Comparison of ENCODE assay signal across 10 cellular contexts in the genomic region with DNA sequence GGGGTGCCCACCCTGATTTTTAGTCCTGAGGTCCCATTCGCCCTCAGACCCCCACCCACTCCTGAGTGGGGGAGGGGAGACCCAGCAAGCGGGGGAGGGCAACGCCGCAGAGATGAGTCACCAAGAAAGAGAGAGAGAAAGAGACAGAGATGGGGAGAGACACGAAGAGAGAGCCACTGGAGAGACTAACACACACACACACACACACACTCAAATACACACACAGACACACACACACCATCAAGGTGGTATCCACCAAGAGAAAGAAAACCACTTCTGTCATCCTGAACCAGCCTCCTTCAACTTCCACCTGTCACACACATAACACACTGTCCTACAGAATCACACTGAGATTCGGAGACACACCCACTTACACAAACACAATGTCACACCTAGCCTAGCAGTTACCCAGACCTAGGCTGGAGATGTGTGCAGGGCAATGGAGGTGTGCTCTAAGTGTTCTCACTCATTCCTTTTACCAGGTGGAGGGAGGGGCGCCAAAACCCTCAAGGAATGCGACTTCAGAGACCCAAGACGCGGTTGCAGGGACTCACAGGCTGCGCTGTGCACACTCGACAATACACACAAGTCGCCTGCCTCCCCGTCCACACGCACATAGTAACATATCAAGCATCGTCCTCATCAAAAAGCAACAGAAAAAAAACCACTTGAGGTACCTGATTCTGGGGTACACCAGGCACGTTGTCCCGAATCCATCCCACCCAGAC. TPM values are rescaled to one million over a fixed set of nuclear protein-coding genes. Genes with fewer than 3 reads are reported as not detected.
DNase-seq lines count a peak whose midpoint lies in the region; TF ChIP-seq lines count a peak whose summit lies in the region.
"Had no signal": no experiment of that assay in that cellular context is flagged by ENCODE, and none has a peak within 500 bp of the region (broad histone marks: within the 10 kb centered on the region; RNA-seq: fewer than 3 reads in every experiment).

No MANE protein-coding gene starts in this region.

- H3K18ac ChIP-seq in trophoblast cell (ENCODE audit: low read length): no peak overlapping the region

- H3K27me3 ChIP-seq in MM.1S (replicated peaks; ENCODE audit: insufficient read depth, low read length) (peaks cover 89% of the 10 kb centered on the region), mammary epithelial cell (ENCODE audit: insufficient read depth, low read length) (peaks cover 36% of the 10 kb centered on the region), trophoblast cell (ENCODE audit: insufficient read depth, low read length) (peaks cover 53% of the 10 kb centered on the region), Caco-2 (replicated peaks; ENCODE audit: control insufficient read depth, insufficient read depth, low read length) (peaks cover 10% of the 10 kb centered on the region)

- no peaks in the 10 kb centered on the region for H3K79me2 ChIP-seq in MM.1S (ENCODE audit: low read length)
- H3K79me2 ChIP-seq in mammary epithelial cell (ENCODE audit: insufficient read depth, low read length): no peaks in the 10 kb centered on the region
- H3K79me2 ChIP-seq in trophoblast cell (ENCODE audit: control insufficient read depth, insufficient read depth, low read length, poor library complexity): no peaks in the 10 kb centered on the region

- H3K9me3 ChIP-seq in MM.1S (replicated peaks; ENCODE audit: insufficient read depth, low read length) (no peaks in the 10 kb centered on the region), mammary epithelial cell (replicated peaks; ENCODE audit: insufficient read depth, low read length) (no peaks in the 10 kb centered on the region), trophoblast cell (ENCODE audit: insufficient read depth, low read depth, low read length) (peaks cover 9% of the 10 kb centered on the region), Caco-2 (no peaks in the 10 kb centered on the region)
- H3K9me3 ChIP-seq: transverse colon had no signal

- H3K36me3 Mint-ChIP-seq in T-helper 2 cell treated with Interferon-gamma antibody and Interleukin-4, amounts not matched to agents 5 μg/mL and 100 μg/mL, for 36 hours (ENCODE audit: low read depth): peaks cover 2% of the 10 kb centered on the region
- peaks cover 12% of the 10 kb centered on the region for H3K36me3 Mint-ChIP-seq in Caco-2 (ENCODE audit: insufficient read depth, unreplicated experiment)

- H3K4me2 ChIP-seq in MM.1S (ENCODE audit: low read depth, low read length) (peak overlapping the region; percentile 51; the same call in 1 of the 2 replicates), mammary epithelial cell (ENCODE audit: insufficient read depth, low read depth, low read length) (peak overlapping the region; percentile 57), trophoblast cell (ENCODE audit: low read length) (peak overlapping the region; percentile 15)

- peaks cover 86% of the 10 kb centered on the region for H3K27me3 Mint-ChIP-seq in T-helper 2 cell treated with Interferon-gamma antibody and Interleukin-4, amounts not matched to agents 5 μg/mL and 100 μg/mL, for 36 hours (ENCODE audit: low read depth)
- peaks cover 56% of the 10 kb centered on the region for H3K27me3 Mint-ChIP-seq in Caco-2 (ENCODE audit: insufficient read depth, unreplicated experiment)

- H3K27ac ChIP-seq in MM.1S (ENCODE audit: low read length) (no peak overlapping the region), mammary epithelial cell (ENCODE audit: insufficient read depth, low read depth, low read length) (no peak overlapping the region), trophoblast cell (ENCODE audit: low read depth, low read length) (no peak overlapping the region)
- H3K27ac ChIP-seq: transverse colon had no signal

- no peak overlapping the region for H3K4ac ChIP-seq in trophoblast cell (ENCODE audit: low read depth, low read length)

- H4K20me1 ChIP-seq in MM.1S (ENCODE audit: insufficient read depth, low read length) (no peaks in the 10 kb centered on the region), mammary epithelial cell (ENCODE audit: insufficient read depth, low read length) (no peaks in the 10 kb centered on the region)

- 3% methylated on average over 11 of the region's 18 CpGs for whole genome bisulfite sequencing in mammary epithelial cell (ENCODE audit: low coverage, missing lambda C conversion rate)
- WGBS in trophoblast cell (ENCODE audit: extremely low coverage, insufficient coverage, insufficient read length): no CpG with 5 or more reads among the region's 18 CpGs

- BruUV-seq in mammary epithelial cell (replicated peaks; lab: Mats Ljungman, UMichigan): no TSS peak
- BruUV-seq in Caco-2 (replicated peaks; lab: Mats Ljungman, UMichigan): no TSS peak

- H3K9ac ChIP-seq in MM.1S (ENCODE audit: low read length) (no peak overlapping the region), mammary epithelial cell (ENCODE audit: insufficient read depth, low read length) (no peak overlapping the region), trophoblast cell (ENCODE audit: low read length) (no peak overlapping the region)

- H2AK5ac ChIP-seq in trophoblast cell (ENCODE audit: low read length): no peak overlapping the region

- CTCF ChIA-PET in mammary epithelial cell (lab: Charles Lee; ENCODE audit: low non-redundant PET) (no interaction called here), Caco-2 (lab: Charles Lee) (interaction anchor here (2.0 kb wide), 1 partner anchor 25 kb away, joined by 8 read pairs; no protein-coding TSS in a partner anchor)

- H3K4me1 ChIP-seq in MM.1S (ENCODE audit: low read length): peaks cover 7% of the 10 kb centered on the region; the same call in 1 of the 2 replicates
- peaks cover 45% of the 10 kb centered on the region for H3K4me1 ChIP-seq in mammary epithelial cell (ENCODE audit: insufficient read depth, low read length)
- H3K4me1 ChIP-seq in trophoblast cell (ENCODE audit: control insufficient read depth in 1 of 2, insufficient read depth in 2 of 2, low read length in 2 of 2): peaks cover 35 to 45% of the 10 kb centered on the region in 2 experiments
- H3K4me1 ChIP-seq in Caco-2: peaks cover 36% of the 10 kb centered on the region

- H4K91ac ChIP-seq in trophoblast cell (ENCODE audit: low read depth, low read length): no peak overlapping the region

- no peak for DNase-seq in T-helper 2 cell treated with Interferon-gamma antibody and Interleukin-4, amounts not matched to agents 5 μg/mL and 100 μg/mL, for 36 hours (ENCODE audit: low spot score)
- DNase-seq in T-helper 2 cell: no peak
- DNase-seq in MM.1S: no peak
- no peak for DNase-seq in mammary epithelial cell
- no peak for DNase-seq in trophoblast cell
- DNase-seq in NCI-H2171 treated with DMSO at 0.1 percent for 48 hours (lab: John Stamatoyannopoulos, UW): no peak
- no peak for DNase-seq in Caco-2
- no peak for DNase-seq in DMS79 (lab: John Stamatoyannopoulos, UW)
- DNase-seq: NCI-H446 treated with DMSO at 0.1 percent for 48 hours had no signal

- intact Hi-C loops in mammary epithelial cell (cut with micrococcal nuclease): loop anchor here (1.0 kb wide), 1 partner anchor 25 kb away; no protein-coding TSS in a partner anchor
- intact Hi-C loops in Caco-2 (cut with micrococcal nuclease; ENCODE audit: unreplicated experiment): loop anchor here (1.0 kb wide), 1 partner anchor 23 kb away; no protein-coding TSS in a partner anchor

- H3K4me3 Mint-ChIP-seq in T-helper 2 cell treated with Interferon-gamma antibody and Interleukin-4, amounts not matched to agents 5 μg/mL and 100 μg/mL, for 36 hours: peak overlapping the region; percentile 48
- no peak overlapping the region for H3K4me3 Mint-ChIP-seq in Caco-2 (ENCODE audit: unreplicated experiment)

- TF ChIP-seq CTCF in MM.1S (IDR thresholded peaks at IDR 0.05; ENCODE audit: low read length) (no peak), mammary epithelial cell (conservative IDR thresholded peaks at IDR 0.05 in 1 of 2, IDR thresholded peaks at IDR 0.05 in 1 of 2; ENCODE audit: extremely low read depth in 1 of 2, insufficient read depth in 1 of 2, low read depth in 1 of 2, low read length in 2 of 2) (no peak), Caco-2 (IDR thresholded peaks at IDR 0.05; ENCODE audit: insufficient read depth in 1 of 2, low read depth in 1 of 2, low read length in 1 of 2, severe bottlenecking in 1 of 2, unreplicated experiment in 1 of 2) (no peak)

- dilution Hi-C loops in mammary epithelial cell (cut with HindIII; ENCODE audit: low sequenced_read_pairs): no loop called here

- no peak overlapping the region for H3K23ac ChIP-seq in trophoblast cell (ENCODE audit: low read length)

- no peaks in the 10 kb centered on the region for H3K9me2 ChIP-seq in MM.1S (replicated peaks; ENCODE audit: insufficient read depth, low read length)

- no peak overlapping the region for H2BK12ac ChIP-seq in trophoblast cell (ENCODE audit: low read length)

- no peak overlapping the region for H2BK120ac ChIP-seq in trophoblast cell (ENCODE audit: insufficient read depth, low read length, poor library complexity)

- POLR2A ChIA-PET in Caco-2 (lab: Charles Lee): no interaction called here

- no peaks in the 10 kb centered on the region for H3K79me1 ChIP-seq in trophoblast cell (ENCODE audit: low read length)

- H2BK5ac ChIP-seq in trophoblast cell (ENCODE audit: low read depth, low read length, poor library complexity): no peak overlapping the region

- no peak overlapping the region for H4K8ac ChIP-seq in trophoblast cell (ENCODE audit: low read depth, low read length)

- no peak overlapping the region; the same call in 1 of the 2 replicates for H3K4me3 ChIP-seq in MM.1S (ENCODE audit: low read length)
- no peak overlapping the region for H3K4me3 ChIP-seq in mammary epithelial cell (replicated peaks in 1 of 3; ENCODE audit: insufficient read depth in 1 of 3, low read depth in 2 of 3, low read length in 3 of 3)
- no peak overlapping the region for H3K4me3 ChIP-seq in trophoblast cell (ENCODE audit: low read depth, low read length)
- H3K4me3 ChIP-seq in Caco-2 (ENCODE audit: low read depth, low read length): no peak overlapping the region
- H3K4me3 ChIP-seq: transverse colon had no signal

- no peak overlapping the region for H3K27ac Mint-ChIP-seq in T-helper 2 cell treated with Interferon-gamma antibody and Interleukin-4, amounts not matched to agents 5 μg/mL and 100 μg/mL, for 36 hours
- no peak overlapping the region for H3K27ac Mint-ChIP-seq in Caco-2 (ENCODE audit: unreplicated experiment)

- no peak overlapping the region for H2AFZ ChIP-seq in MM.1S (ENCODE audit: low read length)
- H2AFZ ChIP-seq in mammary epithelial cell (ENCODE audit: low read depth, low read length): no peak overlapping the region
- H2AFZ ChIP-seq in trophoblast cell (ENCODE audit: insufficient read depth, low read length, poor library complexity): no peak overlapping the region

- H3K36me3 ChIP-seq in MM.1S (replicated peaks; ENCODE audit: insufficient read depth, low read length): no peaks in the 10 kb centered on the region
- no peaks in the 10 kb centered on the region for H3K36me3 ChIP-seq in mammary epithelial cell (ENCODE audit: insufficient read depth, low read length)
- H3K36me3 ChIP-seq in trophoblast cell (ENCODE audit: control insufficient read depth in 1 of 2, insufficient read depth in 2 of 2, low read length in 2 of 2): no peaks in the 10 kb centered on the region
- H3K36me3 ChIP-seq in Caco-2 (ENCODE audit: control insufficient read depth, insufficient read depth, low read length): no peaks in the 10 kb centered on the region
- H3K36me3 ChIP-seq: transverse colon had no signal

- in situ Hi-C loops in mammary epithelial cell (cut with MboI; ENCODE audit: low sequenced_read_pairs in 2 of 2): no loop called here

- no peak overlapping the region for H4K12ac ChIP-seq in trophoblast cell (ENCODE audit: low read depth, low read length)

- peaks cover 52% of the 10 kb centered on the region for H3K4me1 Mint-ChIP-seq in T-helper 2 cell treated with Interferon-gamma antibody and Interleukin-4, amounts not matched to agents 5 μg/mL and 100 μg/mL, for 36 hours (ENCODE audit: low read depth)
- H3K4me1 Mint-ChIP-seq in Caco-2 (ENCODE audit: low read depth, unreplicated experiment): peaks cover 45% of the 10 kb centered on the region

- no peak overlapping the region for H3K14ac ChIP-seq in trophoblast cell (ENCODE audit: low read length)

- no peaks in the 10 kb centered on the region for H3F3A ChIP-seq in MM.1S (ENCODE audit: insufficient read depth, low read length)

- H3K9me3 Mint-ChIP-seq in T-helper 2 cell treated with Interferon-gamma antibody and Interleukin-4, amounts not matched to agents 5 μg/mL and 100 μg/mL, for 36 hours: no peaks in the 10 kb centered on the region
- no peaks in the 10 kb centered on the region for H3K9me3 Mint-ChIP-seq in Caco-2 (ENCODE audit: unreplicated experiment)

RNA-seq across cellular contexts. Expression of a gene that starts 3.9 kb away (rescaled TPM):
- under 1 TPM in 1 of 2 donors, not detected in 1; 0.54 TPM for total RNA-seq in mammary epithelial cell
- polyA plus RNA-seq in mammary epithelial cell: 0.08 TPM
- not detected for polyA minus RNA-seq in mammary epithelial cell
- 6.3 and 7.2 TPM in 2 replicates for polyA plus RNA-seq in trophoblast cell (2013)
- total RNA-seq in Caco-2 (2022): 1.2 and 1.3 TPM in 2 replicates

RNA-seq across cellular contexts. Expression of a gene that starts 10.8 kb away (rescaled TPM):
- total RNA-seq in mammary epithelial cell (not detected), Caco-2 (2022) (0.19 TPM in 1 of 2 replicates, not detected in the other)
- not detected for polyA plus RNA-seq in mammary epithelial cell
- not detected for polyA minus RNA-seq in mammary epithelial cell
- not detected in 2 replicates for polyA plus RNA-seq in trophoblast cell (2013)
- total RNA-seq: transverse colon had no signal

RNA-seq across cellular contexts. Expression of a gene that starts 15.0 kb away (rescaled TPM):
- 100 to 1,000 TPM; 102 to 107 TPM for total RNA-seq in mammary epithelial cell
- polyA plus RNA-seq in mammary epithelial cell: 232 TPM
- polyA minus RNA-seq in mammary epithelial cell: 172 TPM
- 59.2 and 61.3 TPM in 2 replicates for polyA plus RNA-seq in trophoblast cell (2013)
- 52.3 and 62.9 TPM in 2 replicates for total RNA-seq in Caco-2 (2022)

RNA-seq across cellular contexts. Expression of a gene that starts 31.6 kb away (rescaled TPM):
- total RNA-seq in mammary epithelial cell (not detected), Caco-2 (2022) (6.3 and 8.1 TPM in 2 replicates)
- polyA plus RNA-seq in mammary epithelial cell: not detected
- polyA minus RNA-seq in mammary epithelial cell: not detected
- 0.04 TPM in 1 of 2 replicates, not detected in the other for polyA plus RNA-seq in trophoblast cell (2013)

RNA-seq across cellular contexts. Expression of a gene that starts 42.4 kb away (rescaled TPM):
- total RNA-seq in mammary epithelial cell (100 to 1,000 TPM; 429 to 467 TPM), Caco-2 (2022) (0.09 and 0.25 TPM in 2 replicates)
- polyA plus RNA-seq in mammary epithelial cell: 741 TPM
- polyA minus RNA-seq in mammary epithelial cell: 543 TPM
- polyA plus RNA-seq in trophoblast cell (2013): 148 and 173 TPM in 2 replicates
